Comparison of ENCODE assay signal across 11 cellular contexts in the genomic region with DNA sequence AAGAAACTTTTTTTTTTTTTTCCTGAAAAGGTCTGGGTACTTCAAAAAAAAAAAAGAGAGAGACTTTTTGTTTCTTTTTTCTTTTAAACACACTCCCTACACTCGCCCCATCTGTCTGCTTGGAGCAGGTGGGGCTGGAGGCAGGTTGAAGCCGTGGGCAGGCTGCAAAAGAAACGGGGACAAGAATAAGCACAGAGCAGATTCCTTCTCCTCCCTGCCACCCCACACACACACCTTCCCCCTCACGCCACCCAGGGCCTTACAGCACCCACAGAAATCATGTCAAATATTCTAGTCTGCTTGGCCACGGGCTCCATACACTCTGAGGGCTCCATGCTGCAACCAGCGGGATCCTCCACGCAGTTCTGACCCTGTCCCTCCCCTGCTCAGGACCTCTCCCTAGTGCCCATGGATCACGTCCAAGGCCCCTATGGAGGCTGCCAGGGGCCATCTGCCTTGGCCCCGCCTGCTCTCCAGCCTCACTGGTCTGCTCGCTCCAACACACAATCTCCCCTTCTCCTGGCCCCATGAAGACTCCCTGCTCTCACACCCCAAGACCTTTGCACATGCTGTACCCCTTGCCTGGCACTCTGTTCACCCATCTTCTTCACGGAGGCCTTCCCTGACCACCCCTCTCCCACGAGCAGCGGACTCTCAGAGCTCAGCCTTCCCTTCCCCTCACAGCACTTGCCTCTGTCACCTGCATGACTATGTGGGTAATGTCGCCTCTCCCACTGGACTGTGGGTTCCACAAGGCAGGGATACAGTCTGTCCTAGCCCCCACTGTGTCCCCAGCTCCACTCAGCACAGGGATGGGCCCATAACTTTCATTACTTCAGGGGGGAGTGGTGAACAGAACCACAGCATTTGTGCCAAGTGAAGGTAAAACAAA. TPM values are rescaled to one million over a fixed set of nuclear protein-coding genes. Genes with fewer than 3 reads are reported as not detected.
DNase-seq lines count a peak whose midpoint lies in the region; ATAC-seq and TF ChIP-seq lines count a peak whose summit lies in the region.
"Had no signal": no experiment of that assay in that cellular context is flagged by ENCODE, and none has a peak within 500 bp of the region (broad histone marks: within the 10 kb centered on the region; RNA-seq: fewer than 3 reads in every experiment).

No MANE protein-coding gene starts in this region.

- H3K27me3 ChIP-seq in iPS-15b (ENCODE audit: control insufficient read depth, insufficient read depth, low read length) = no peaks in the 10 kb centered on the region
- no peaks in the 10 kb centered on the region for H3K27me3 ChIP-seq in WERI-Rb-1 (ENCODE audit: insufficient read depth, low read depth, severe bottlenecking)
- H3K27me3 ChIP-seq: BE2C had no signal

- no peak for ATAC-seq in activated naive CD8-positive, alpha-beta T cell treated with anti-CD3 and anti-CD28 coated beads, Interleukin-2, amount 50 U/mL, for 24 hours

- no peaks in the 10 kb centered on the region for H3K36me3 Mint-ChIP-seq in activated naive CD8-positive, alpha-beta T cell
- H3K36me3 Mint-ChIP-seq in activated naive CD8-positive, alpha-beta T cell treated with anti-CD3 and anti-CD28 coated beads for 36 hours = peaks cover 9% of the 10 kb centered on the region
- peaks cover 10% of the 10 kb centered on the region for H3K36me3 Mint-ChIP-seq in activated naive CD8-positive, alpha-beta T cell treated with anti-CD3 and anti-CD28 coated beads, Interleukin-2, amount 50 U/mL, for 24 hours (ENCODE audit: low read depth)

- H3K9me3 ChIP-seq in iPS-15b (ENCODE audit: control insufficient read depth, insufficient read depth, low read length) (no peaks in the 10 kb centered on the region), WERI-Rb-1 (ENCODE audit: severe bottlenecking) (no peaks in the 10 kb centered on the region)
- H3K9me3 ChIP-seq: BE2C had no signal

- H3K4me1 ChIP-seq in iPS-15b (ENCODE audit: control insufficient read depth, insufficient read depth, low read length) = peaks cover 4% of the 10 kb centered on the region

- H3K27ac ChIP-seq in temporal lobe (ENCODE audit: low read depth, low read length) = peak overlapping the region; percentile 74
- H3K27ac ChIP-seq in WERI-Rb-1 = no peak overlapping the region

- peak overlapping the region; percentile 70 for H3K4me3 Mint-ChIP-seq in activated naive CD8-positive, alpha-beta T cell
- H3K4me3 Mint-ChIP-seq in activated naive CD8-positive, alpha-beta T cell treated with anti-CD3 and anti-CD28 coated beads for 36 hours = no peak overlapping the region
- peak overlapping the region; percentile 43 for H3K4me3 Mint-ChIP-seq in activated naive CD8-positive, alpha-beta T cell treated with anti-CD3 and anti-CD28 coated beads, Interleukin-2, amount 50 U/mL, for 24 hours

- H3K4me3 ChIP-seq in iPS-15b (ENCODE audit: low read depth, low read length) = no peak overlapping the region
- no peak overlapping the region for H3K4me3 ChIP-seq in WERI-Rb-1 (ENCODE audit: low read depth, low read length)

- peaks cover 64% of the 10 kb centered on the region for H3K4me1 Mint-ChIP-seq in activated naive CD8-positive, alpha-beta T cell (ENCODE audit: low read depth)
- peaks cover 69% of the 10 kb centered on the region for H3K4me1 Mint-ChIP-seq in activated naive CD8-positive, alpha-beta T cell treated with anti-CD3 and anti-CD28 coated beads for 36 hours
- H3K4me1 Mint-ChIP-seq in activated naive CD8-positive, alpha-beta T cell treated with anti-CD3 and anti-CD28 coated beads, Interleukin-2, amount 50 U/mL, for 24 hours = peaks cover 63% of the 10 kb centered on the region

- H3K27me3 Mint-ChIP-seq in activated naive CD8-positive, alpha-beta T cell = no peaks in the 10 kb centered on the region
- H3K27me3 Mint-ChIP-seq in activated naive CD8-positive, alpha-beta T cell treated with anti-CD3 and anti-CD28 coated beads for 36 hours = no peaks in the 10 kb centered on the region
- H3K27me3 Mint-ChIP-seq in activated naive CD8-positive, alpha-beta T cell treated with anti-CD3 and anti-CD28 coated beads, Interleukin-2, amount 50 U/mL, for 24 hours = no peaks in the 10 kb centered on the region

- peak overlapping the region; percentile 70 for H3K27ac Mint-ChIP-seq in activated naive CD8-positive, alpha-beta T cell
- no peak overlapping the region for H3K27ac Mint-ChIP-seq in activated naive CD8-positive, alpha-beta T cell treated with anti-CD3 and anti-CD28 coated beads for 36 hours
- peak overlapping the region; percentile 78 for H3K27ac Mint-ChIP-seq in activated naive CD8-positive, alpha-beta T cell treated with anti-CD3 and anti-CD28 coated beads, Interleukin-2, amount 50 U/mL, for 24 hours

- H3K36me3 ChIP-seq in iPS-15b (ENCODE audit: control insufficient read depth, insufficient read depth, low read length) (peaks cover 3% of the 10 kb centered on the region), WERI-Rb-1 (peaks cover 8% of the 10 kb centered on the region)

- TF ChIP-seq CTCF in WERI-Rb-1 (IDR thresholded peaks at IDR 0.05; ENCODE audit: low read depth, low read length) = no peak

- no peak for DNase-seq in activated naive CD8-positive, alpha-beta T cell treated with anti-CD3 and anti-CD28 coated beads for 36 hours
- no peak for DNase-seq in activated naive CD8-positive, alpha-beta T cell treated with anti-CD3 and anti-CD28 coated beads, Interleukin-2, amount 50 U/mL, for 24 hours
- DNase-seq in AG08396 (ENCODE audit: low spot score) (no peak), GDM1 (lab: John Stamatoyannopoulos, UW) (no peak), WERI-Rb-1 (no peak)
- DNase-seq: BE2C, NCI-H1694 treated with DMSO at 0.1 percent for 48 hours had no signal

- no peaks in the 10 kb centered on the region for H3K9me3 Mint-ChIP-seq in activated naive CD8-positive, alpha-beta T cell (ENCODE audit: low read depth)
- H3K9me3 Mint-ChIP-seq in activated naive CD8-positive, alpha-beta T cell treated with anti-CD3 and anti-CD28 coated beads for 36 hours = no peaks in the 10 kb centered on the region
- no peaks in the 10 kb centered on the region for H3K9me3 Mint-ChIP-seq in activated naive CD8-positive, alpha-beta T cell treated with anti-CD3 and anti-CD28 coated beads, Interleukin-2, amount 50 U/mL, for 24 hours

- H3K9ac ChIP-seq in iPS-15b (ENCODE audit: low read depth, low read length) = peak overlapping the region; percentile 49

RNA-seq across cellular contexts. Expression of a gene that starts 11.4 kb away (rescaled TPM):
- total RNA-seq in activated naive CD8-positive, alpha-beta T cell treated with anti-CD3 and anti-CD28 coated beads for 36 hours = 100 to 1,000 TPM; 139 to 141 TPM
- 36.9 TPM for total RNA-seq in temporal lobe

RNA-seq across cellular contexts. Expression of a gene that starts 47.2 kb away (rescaled TPM):
- total RNA-seq in activated naive CD8-positive, alpha-beta T cell treated with anti-CD3 and anti-CD28 coated beads for 36 hours = not detected
- total RNA-seq in temporal lobe = 0.49 TPM
- total RNA-seq: ureter had no signal

RNA-seq across cellular contexts. Expression of a gene that starts 55.5 kb away (rescaled TPM):
- total RNA-seq in activated naive CD8-positive, alpha-beta T cell treated with anti-CD3 and anti-CD28 coated beads for 36 hours = not detected
- total RNA-seq in temporal lobe = 32.0 TPM
- total RNA-seq: ureter had no signal

Comparison
In these comparisons a context has a peak if more than half of its experiments do, and no peak if none do; other contexts are left out.
1. RNA of a gene that starts 55.5 kb away (total RNA-seq): 32.0 TPM in temporal lobe (single experiment); not detected in activated naive CD8-positive, alpha-beta T cell treated with anti-CD3 and anti-CD28 coated beads for 36 hours; every median in the first group is over 10 times any median in the second.